8 cellular contexts compared by ENCODE assay signal in the genomic region with DNA sequence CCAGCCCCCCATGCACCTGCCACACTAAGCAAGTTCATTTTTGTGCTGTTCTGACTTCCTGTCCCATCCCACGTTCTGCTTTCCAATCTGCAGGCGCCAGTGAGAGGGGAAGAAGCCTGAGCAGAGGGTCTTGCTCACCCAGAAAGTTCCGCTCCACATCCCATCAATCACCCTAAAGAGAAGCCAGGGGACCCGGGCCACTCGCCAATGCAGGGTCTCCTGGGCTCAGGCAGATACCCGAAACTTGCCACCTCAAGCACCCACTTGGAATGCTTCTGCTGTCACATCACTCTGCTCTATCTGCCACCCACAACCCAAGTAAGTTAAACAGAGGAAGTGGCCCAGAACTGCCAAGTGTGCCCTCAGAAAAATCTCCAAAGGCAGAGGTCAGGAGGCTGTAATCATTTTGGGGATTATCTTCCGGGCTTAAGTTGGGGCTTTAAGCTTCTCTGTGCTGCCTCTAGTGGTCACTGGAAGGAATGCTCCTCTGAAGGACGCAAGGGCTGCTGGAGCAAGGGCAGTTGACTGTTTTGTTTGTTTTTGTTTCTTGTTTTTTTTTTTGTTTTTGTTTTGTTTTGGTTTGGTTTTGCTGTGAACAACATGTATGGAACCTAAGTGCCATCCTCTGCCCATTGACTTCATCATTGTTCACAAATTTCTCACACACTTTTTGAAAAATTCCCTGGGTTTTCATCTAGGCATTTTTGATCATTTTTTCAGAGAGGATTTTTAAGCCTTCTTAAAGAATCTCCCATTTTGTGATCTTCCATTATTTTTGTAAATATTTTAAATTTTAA. TPM values are rescaled to one million over a fixed set of nuclear protein-coding genes. Genes with fewer than 3 reads are reported as not detected.
DNase-seq lines count a peak whose midpoint lies in the region; ATAC-seq, FAIRE-seq and TF ChIP-seq lines count a peak whose summit lies in the region.

No MANE protein-coding gene starts in this region.

- H3K4me1 ChIP-seq in body of pancreas: peaks cover 3% of the 10 kb centered on the region

- intact Hi-C loops in body of pancreas (cut with DNase I): no loop called here

- no peaks in the 10 kb centered on the region for H3K9me3 ChIP-seq in body of pancreas

- peak; percentile 78 for FAIRE-seq in urothelium cell line (lab: Jason Lieb, UNC)

- H3K27me3 ChIP-seq in body of pancreas: no peaks in the 10 kb centered on the region

- H3K4me3 ChIP-seq in body of pancreas: no peak overlapping the region

- DNase-seq in GM13976 (ENCODE audit: low spot score) (peak; percentile 58), NCI-H748 (lab: John Stamatoyannopoulos, UW; ENCODE audit: unreplicated experiment) (peak; percentile 66), body of pancreas (peak; percentile 44 to 64 (median 53)), left kidney (ENCODE audit: low read depth, low spot score) (peak; percentile 61), urothelium cell line (ENCODE audit: low spot score) (peak; percentile 76), NCI-H1694 treated with DMSO at 0.1 percent for 48 hours (lab: John Stamatoyannopoulos, UW) (no peak)

- no peaks in the 10 kb centered on the region for H3K36me3 ChIP-seq in body of pancreas (replicated peaks in 1 of 2; ENCODE audit: insufficient read depth in 1 of 2, low read depth in 2 of 2)

- WGBS in body of pancreas, 2 donors: 54 to 69% methylated on average over 8 of the region's 8 CpGs

- TF ChIP-seq POLR2A in body of pancreas (IDR thresholded peaks at IDR 0.05): no peak

- in situ Hi-C loops in GM13976 (cut with MboI; ENCODE audit: low sequenced_read_pairs, unreplicated experiment): no loop called here

- H3K27ac ChIP-seq in C4-2B (no peak overlapping the region), body of pancreas (no peak overlapping the region)

- ATAC-seq in HG02870 (IDR thresholded peaks at IDR 0.05; ENCODE audit: unreplicated experiment) (peak; percentile 91), body of pancreas (peak; percentile 56)

- TF ChIP-seq CTCF in C4-2B (conservative IDR thresholded peaks at IDR 0.05) (peak; percentile 95), GM13976 (IDR thresholded peaks at IDR 0.05; ENCODE audit: borderline replicate concordance, control extremely low read depth, extremely low read depth, insufficient read depth, missing control alignments) (peak; percentile 80), body of pancreas (IDR thresholded peaks at IDR 0.05) (peak; percentile 60 to 87 (median 69))

RNA-seq across cellular contexts. Expression of a gene that starts 25.5 kb away (rescaled TPM):
- 1 to 10 TPM; 2.3 to 4.7 TPM for total RNA-seq in body of pancreas
